In genomic region chr9:135749171-135750045, GRCh38 we compare ENCODE assay signal across 1 cellular context.
TF ChIP-seq lines count a peak whose summit lies in the region.

No MANE protein-coding gene starts in this region.

TF ChIP-seq in K562, 482 proteins besides CTCF, POLR2A, EP300 and RAD21:
- TF ChIP-seq UBTF (IDR thresholded peaks at IDR 0.05; ENCODE audit: borderline replicate concordance in 1 of 2, low read depth in 2 of 2, low read length in 2 of 2) (0 out of 4 replicates have a peak, but pooled peaks of 1 of the 2 experiments have one; percentile 13), WHSC1 (IDR thresholded peaks at IDR 0.05; ENCODE audit: low read length) (no peak)
- TF ChIP-seq, protein P1, sequence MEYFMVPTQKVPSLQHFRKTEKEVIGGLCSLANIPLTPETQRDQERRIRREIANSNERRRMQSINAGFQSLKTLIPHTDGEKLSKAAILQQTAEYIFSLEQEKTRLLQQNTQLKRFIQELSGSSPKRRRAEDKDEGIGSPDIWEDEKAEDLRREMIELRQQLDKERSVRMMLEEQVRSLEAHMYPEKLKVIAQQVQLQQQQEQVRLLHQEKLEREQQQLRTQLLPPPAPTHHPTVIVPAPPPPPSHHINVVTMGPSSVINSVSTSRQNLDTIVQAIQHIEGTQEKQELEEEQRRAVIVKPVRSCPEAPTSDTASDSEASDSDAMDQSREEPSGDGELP (CRISPR knock-in tag; IDR thresholded peaks at IDR 0.05; ENCODE audit: borderline replicate concordance): peak; percentile 34; the same call in 1 of the 2 replicates
